1 cellular context compared by ENCODE assay signal in genomic region chr1:231986631-231987291, GRCh38.
TF ChIP-seq lines count a peak whose summit lies in the region.

No MANE protein-coding gene starts in this region.

TF ChIP-seq in HEK293, 187 proteins besides CTCF, POLR2A, EP300 and RAD21 (continued from another document):
- no peak for TF ChIP-seq KLF17 (tag by site-specific recombination; IDR thresholded peaks at IDR 0.05)
- TF ChIP-seq ZBTB10 (tag by site-specific recombination; IDR thresholded peaks at IDR 0.05), result no peak
- TF ChIP-seq ZNF248 (tag by site-specific recombination; IDR thresholded peaks at IDR 0.05), result no peak
- TF ChIP-seq ZNF660 (tag by site-specific recombination; IDR thresholded peaks at IDR 0.05), result 0 out of 2 replicates have a peak, but pooled peaks have one; percentile 12
- peak; percentile 63 for TF ChIP-seq ZIC2 (tag by site-specific recombination; IDR thresholded peaks at IDR 0.05)
- TF ChIP-seq HOXC10 (CRISPR knock-in tag; IDR thresholded peaks at IDR 0.05), result no peak
- no peak for TF ChIP-seq ZFHX2 (tag by site-specific recombination; conservative IDR thresholded peaks at IDR 0.05)
- TF ChIP-seq EGR2 (tag by site-specific recombination; IDR thresholded peaks at IDR 0.05; ENCODE audit: low read depth), result no peak
- TF ChIP-seq ZNF274 (IDR thresholded peaks at IDR 0.05; ENCODE audit: low read length), result no peak
- TF ChIP-seq ZNF274 (tag by site-specific recombination; IDR thresholded peaks at IDR 0.05; ENCODE audit: borderline replicate concordance), result no peak
- TF ChIP-seq ZNF624 (tag by site-specific recombination; IDR thresholded peaks at IDR 0.05), result no peak
- TF ChIP-seq ZBTB17 (tag by site-specific recombination; IDR thresholded peaks at IDR 0.05), result no peak; the same call in 1 of the 2 replicates
- TF ChIP-seq ZNF239 (tag by site-specific recombination; IDR thresholded peaks at IDR 0.05), result no peak
- TF ChIP-seq ZNF623 (tag by site-specific recombination; IDR thresholded peaks at IDR 0.05), result no peak; the same call in 1 of the 2 replicates
- TF ChIP-seq GFI1B (tag by site-specific recombination; IDR thresholded peaks at IDR 0.05), result no peak
- no peak for TF ChIP-seq ZNF211 (tag by site-specific recombination; IDR thresholded peaks at IDR 0.05; ENCODE audit: low read depth)
- no peak for TF ChIP-seq PRDM2 (tag by site-specific recombination; IDR thresholded peaks at IDR 0.05; ENCODE audit: borderline replicate concordance)
- TF ChIP-seq KLF10 (tag by site-specific recombination; IDR thresholded peaks at IDR 0.05), result no peak
- no peak for TF ChIP-seq RBAK (tag by site-specific recombination; IDR thresholded peaks at IDR 0.05)
- no peak for TF ChIP-seq ZBTB11 (tag by site-specific recombination; conservative IDR thresholded peaks at IDR 0.05; ENCODE audit: low read depth)
- TF ChIP-seq HIC1 (tag by site-specific recombination; IDR thresholded peaks at IDR 0.05), result no peak
